8 cellular contexts compared by ENCODE assay signal in the genomic region with DNA sequence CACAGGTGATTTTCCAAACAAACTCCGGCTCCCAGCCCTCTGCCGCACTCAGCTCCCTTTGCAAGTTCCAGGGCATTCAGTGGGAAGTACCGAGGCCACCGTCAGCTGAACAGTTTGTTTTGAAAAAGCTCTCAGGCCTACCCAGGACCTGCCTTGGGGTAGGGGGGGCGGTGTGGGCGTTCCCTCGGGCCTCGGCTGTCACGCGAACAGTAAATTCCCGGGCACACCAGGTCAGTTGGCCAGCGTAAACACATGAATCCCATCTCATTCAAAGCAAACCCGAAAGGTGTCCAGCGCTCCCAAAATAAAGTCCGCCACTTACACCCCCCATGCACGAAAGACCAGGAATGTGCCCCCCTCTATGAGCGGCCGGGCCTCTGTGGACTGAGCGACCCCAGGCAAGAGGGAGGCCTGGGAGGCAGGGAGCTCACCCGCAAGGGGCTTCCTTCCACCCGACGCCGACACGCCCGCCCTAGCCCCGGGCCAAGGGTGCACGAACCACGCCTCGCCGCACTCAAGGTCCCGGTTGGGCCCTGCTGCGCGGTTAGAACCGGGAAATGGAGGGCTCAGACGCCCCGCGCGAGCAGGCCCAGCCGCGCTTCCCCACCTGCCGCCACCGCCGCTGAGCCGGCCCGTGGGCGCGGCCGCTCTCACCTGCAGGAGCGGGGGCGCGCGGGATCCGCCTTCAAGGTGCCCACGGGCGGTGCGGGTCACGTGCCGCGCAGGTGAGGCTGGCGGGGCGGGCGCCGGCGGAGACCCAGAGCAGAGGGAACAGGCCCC. TPM values are rescaled to one million over a fixed set of nuclear protein-coding genes. Genes with fewer than 3 reads are reported as not detected.
DNase-seq lines count a peak whose midpoint lies in the region; ATAC-seq and TF ChIP-seq lines count a peak whose summit lies in the region.

A gene with protein sequence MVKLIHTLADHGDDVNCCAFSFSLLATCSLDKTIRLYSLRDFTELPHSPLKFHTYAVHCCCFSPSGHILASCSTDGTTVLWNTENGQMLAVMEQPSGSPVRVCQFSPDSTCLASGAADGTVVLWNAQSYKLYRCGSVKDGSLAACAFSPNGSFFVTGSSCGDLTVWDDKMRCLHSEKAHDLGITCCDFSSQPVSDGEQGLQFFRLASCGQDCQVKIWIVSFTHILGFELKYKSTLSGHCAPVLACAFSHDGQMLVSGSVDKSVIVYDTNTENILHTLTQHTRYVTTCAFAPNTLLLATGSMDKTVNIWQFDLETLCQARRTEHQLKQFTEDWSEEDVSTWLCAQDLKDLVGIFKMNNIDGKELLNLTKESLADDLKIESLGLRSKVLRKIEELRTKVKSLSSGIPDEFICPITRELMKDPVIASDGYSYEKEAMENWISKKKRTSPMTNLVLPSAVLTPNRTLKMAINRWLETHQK (minus strand): TSS at position 775 of the 780 bp plus-strand sequence. CDS start 3,634 bp downstream, outside the sequence.

- H3K4me3 ChIP-seq in HFF-Myc (replicated peaks; ENCODE audit: low read depth, low read length) (peak within 1 kb of the TSS; percentile 83), mesodermal cell (ENCODE audit: extremely low read depth, insufficient read depth, low read length, poor library complexity, severe bottlenecking) (peak within 1 kb of the TSS; percentile 73)

- H3K36me3 Mint-ChIP-seq in activated CD4-positive, alpha-beta T cell treated with anti-CD3 and anti-CD28 coated beads, Interleukin-2, amount 10 ng/mL, durations not matched to agents 7 days and 5 days (ENCODE audit: low read depth), result peaks cover 4% of the 10 kb centered on the region
- no peaks in the 10 kb centered on the region for H3K36me3 Mint-ChIP-seq in endothelial cell (ENCODE audit: low read depth, unreplicated experiment)

- peak; percentile 16 for ATAC-seq in stimulated activated naive CD8-positive, alpha-beta T cell treated with anti-CD3 and anti-CD28 coated beads, Interleukin-15, Interleukin-2, amounts not matched to agents 100 U/mL and 50 U/mL, for 24 hours

- peak within 1 kb of the TSS; percentile 81 for H3K4me3 Mint-ChIP-seq in activated CD4-positive, alpha-beta T cell treated with anti-CD3 and anti-CD28 coated beads, Interleukin-2, amount 10 ng/mL, durations not matched to agents 7 days and 5 days
- H3K4me3 Mint-ChIP-seq in endothelial cell (ENCODE audit: unreplicated experiment), result peak within 1 kb of the TSS; percentile 95

- TF ChIP-seq CTCF in HFF-Myc (IDR thresholded peaks at IDR 0.05; ENCODE audit: low read depth, low read length, missing control alignments) (no peak), endothelial cell (IDR thresholded peaks at IDR 0.05; ENCODE audit: unreplicated experiment) (no peak)

- POLR2A ChIA-PET in activated CD4-positive, alpha-beta T cell treated with anti-CD3 and anti-CD28 coated beads, Interleukin-2, amount 10 ng/mL, durations not matched to agents 7 days and 5 days (lab: Charles Lee), result interaction anchor here (0.6 kb wide), 1 partner anchor 236 kb away, joined by 3 read pairs; no protein-coding TSS in a partner anchor

- H3K27ac ChIP-seq in mesodermal cell (ENCODE audit: low read depth, low read length, severe bottlenecking), result peak within 1 kb of the TSS; percentile 94

- WGBS in mesodermal cell (ENCODE audit: insufficient coverage in 2 of 2), 2 experiments, result 4 to 7% methylated on average over 32 to 47 of the region's 64 CpGs

- peaks cover 7% of the 10 kb centered on the region for H3K4me1 ChIP-seq in mesodermal cell (ENCODE audit: control insufficient read depth, insufficient read depth, low read length, poor library complexity, severe bottlenecking)

- peaks cover 35% of the 10 kb centered on the region for H3K4me1 Mint-ChIP-seq in activated CD4-positive, alpha-beta T cell treated with anti-CD3 and anti-CD28 coated beads, Interleukin-2, amount 10 ng/mL, durations not matched to agents 7 days and 5 days
- peaks cover 5% of the 10 kb centered on the region for H3K4me1 Mint-ChIP-seq in endothelial cell (ENCODE audit: unreplicated experiment)

- no peaks in the 10 kb centered on the region for H3K9me3 ChIP-seq in mesodermal cell (ENCODE audit: control insufficient read depth, low read length)

- no peaks in the 10 kb centered on the region for H3K9me3 Mint-ChIP-seq in activated CD4-positive, alpha-beta T cell treated with anti-CD3 and anti-CD28 coated beads, Interleukin-2, amount 10 ng/mL, durations not matched to agents 7 days and 5 days
- H3K9me3 Mint-ChIP-seq in endothelial cell (ENCODE audit: unreplicated experiment), result no peaks in the 10 kb centered on the region

- peaks cover 7% of the 10 kb centered on the region for H3K36me3 ChIP-seq in mesodermal cell (ENCODE audit: control insufficient read depth, insufficient read depth, low read length)

- DNase-seq in NCI-H1417 (lab: John Stamatoyannopoulos, UW) (peak; percentile 43 to 63 (median 55)), NCI-H1417 treated with DMSO at 0.1 percent for 48 hours (lab: John Stamatoyannopoulos, UW) (no peak), HFF-Myc (ENCODE audit: extremely low read depth, low read depth) (peak; percentile 16), NCI-H1105 treated with DMSO at 0.1 percent for 48 hours (lab: John Stamatoyannopoulos, UW) (peak; percentile 69), endothelial cell (ENCODE audit: low spot score) (peak; percentile 55)
- DNase-seq in activated CD4-positive, alpha-beta T cell treated with anti-CD3 and anti-CD28 coated beads, Interleukin-2, amount 10 ng/mL, durations not matched to agents 7 days and 5 days, result peak; percentile 13
- peak; percentile 32 for DNase-seq in stimulated activated naive CD8-positive, alpha-beta T cell treated with anti-CD3 and anti-CD28 coated beads, Interleukin-15, Interleukin-2, amounts not matched to agents 100 U/mL and 50 U/mL, for 24 hours

- CTCF ChIA-PET in activated CD4-positive, alpha-beta T cell treated with anti-CD3 and anti-CD28 coated beads, Interleukin-2, amount 10 ng/mL, durations not matched to agents 7 days and 5 days (lab: Charles Lee), result interaction anchor here (0.6 to 1.0 kb wide), 2 partner anchors 9 to 76 kb away, joined by 3 to 4 read pairs; no protein-coding TSS in a partner anchor

- no peaks in the 10 kb centered on the region for H3K27me3 Mint-ChIP-seq in activated CD4-positive, alpha-beta T cell treated with anti-CD3 and anti-CD28 coated beads, Interleukin-2, amount 10 ng/mL, durations not matched to agents 7 days and 5 days
- peaks cover 2% of the 10 kb centered on the region for H3K27me3 Mint-ChIP-seq in endothelial cell (ENCODE audit: unreplicated experiment)

- H3K27ac Mint-ChIP-seq in activated CD4-positive, alpha-beta T cell treated with anti-CD3 and anti-CD28 coated beads, Interleukin-2, amount 10 ng/mL, durations not matched to agents 7 days and 5 days, result peak within 1 kb of the TSS; percentile 88
- H3K27ac Mint-ChIP-seq in endothelial cell (ENCODE audit: unreplicated experiment), result peak within 1 kb of the TSS; percentile 86

RNA-seq across cellular contexts. Expression of the gene that starts here (rescaled TPM):
- total RNA-seq in activated CD4-positive, alpha-beta T cell treated with anti-CD3 and anti-CD28 coated beads, Interleukin-2, amount 10 ng/mL, durations not matched to agents 7 days and 5 days, result 1 to 10 TPM; 5.8 to 6.1 TPM
- total RNA-seq in endothelial cell (ENCODE audit: unreplicated experiment), result 5.4 TPM
- polyA plus RNA-seq in mesodermal cell (2013, experiment 1 of 2), result 8.7 TPM
- 9.8 TPM for polyA plus RNA-seq in mesodermal cell (2013, experiment 2 of 2)
